In the genomic region with DNA sequence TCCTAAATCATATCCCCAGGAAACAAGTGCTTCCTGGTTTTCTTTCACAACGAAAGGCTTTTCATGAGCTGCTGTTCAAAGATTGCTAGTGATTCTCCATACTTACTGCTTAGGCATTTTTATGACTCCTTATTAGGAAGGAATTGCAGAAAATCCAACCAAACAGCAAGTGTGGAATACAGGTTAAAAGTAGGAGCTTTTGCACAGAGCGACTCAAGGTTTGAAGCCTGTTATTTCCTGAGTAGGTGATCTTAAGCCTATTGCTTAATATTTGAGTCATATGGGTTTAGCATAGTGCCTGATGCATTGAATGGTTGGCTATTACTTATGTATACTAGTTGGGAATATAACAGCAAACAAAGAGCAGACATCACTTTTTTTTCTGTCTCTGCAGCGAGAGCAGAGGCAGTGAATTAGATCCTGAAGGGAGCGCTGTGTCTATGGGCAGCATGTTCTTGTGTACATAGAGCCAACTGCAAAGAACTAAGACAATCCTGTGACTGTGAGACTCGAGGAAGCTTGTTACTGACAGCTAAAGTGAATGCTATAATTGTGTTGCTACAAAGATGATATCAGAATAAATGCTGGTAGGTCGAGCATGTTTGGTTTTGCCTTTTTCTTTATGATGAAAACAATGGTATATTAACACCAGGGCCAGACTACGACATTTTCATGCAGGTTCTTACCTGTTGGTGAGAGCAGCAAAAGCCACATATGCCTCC, we compare ENCODE assay signal across 1 cellular context.
TF ChIP-seq lines count a peak whose summit lies in the region.

No MANE protein-coding gene starts in this region.

TF ChIP-seq in HepG2, 621 proteins besides CTCF, POLR2A, EP300 and RAD21 (continued from another document and continues in another):
- TF ChIP-seq, protein P1, sequence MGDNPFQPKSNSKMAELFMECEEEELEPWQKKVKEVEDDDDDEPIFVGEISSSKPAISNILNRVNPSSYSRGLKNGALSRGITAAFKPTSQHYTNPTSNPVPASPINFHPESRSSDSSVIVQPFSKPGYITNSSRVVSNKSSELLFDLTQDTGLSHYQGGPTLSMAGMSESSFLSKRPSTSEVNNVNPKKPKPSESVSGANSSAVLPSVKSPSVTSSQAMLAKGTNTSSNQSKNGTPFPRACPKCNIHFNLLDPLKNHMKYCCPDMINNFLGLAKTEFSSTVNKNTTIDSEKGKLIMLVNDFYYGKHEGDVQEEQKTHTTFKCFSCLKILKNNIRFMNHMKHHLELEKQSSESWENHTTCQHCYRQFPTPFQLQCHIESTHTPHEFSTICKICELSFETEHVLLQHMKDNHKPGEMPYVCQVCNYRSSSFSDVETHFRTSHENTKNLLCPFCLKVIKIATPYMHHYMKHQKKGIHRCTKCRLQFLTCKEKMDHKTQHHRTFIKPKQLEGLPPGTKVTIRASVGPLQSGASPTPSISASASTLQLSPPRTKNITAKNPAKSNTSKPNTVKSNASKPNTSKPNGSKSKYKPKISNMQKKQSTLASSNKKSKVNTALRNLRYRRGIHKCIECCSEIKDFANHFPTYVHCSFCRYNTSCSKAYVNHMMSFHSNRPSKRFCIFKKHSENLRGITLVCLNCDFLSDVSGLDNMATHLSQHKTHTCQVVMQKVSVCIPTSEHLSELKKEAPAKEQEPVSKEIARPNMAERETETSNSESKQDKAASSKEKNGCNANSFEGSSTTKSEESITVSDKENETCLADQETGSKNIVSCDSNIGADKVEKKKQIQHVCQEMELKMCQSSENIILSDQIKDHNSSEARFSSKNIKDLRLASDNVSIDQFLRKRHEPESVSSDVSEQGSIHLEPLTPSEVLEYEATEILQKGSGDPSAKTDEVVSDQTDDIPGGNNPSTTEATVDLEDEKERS (CRISPR knock-in tag; IDR thresholded peaks at IDR 0.05), result no peak
- TF ChIP-seq SPEN (CRISPR knock-in tag; IDR thresholded peaks at IDR 0.05; ENCODE audit: low read depth) (no peak), SMC3 (IDR thresholded peaks at IDR 0.05; ENCODE audit: low read length) (peak; percentile 20; the same call in 1 of the 2 replicates), FOXK1 (CRISPR knock-in tag; IDR thresholded peaks at IDR 0.05; ENCODE audit: borderline replicate concordance, low read depth) (no peak), PRMT3 (CRISPR knock-in tag; IDR thresholded peaks at IDR 0.05; ENCODE audit: borderline replicate concordance, low read depth) (no peak), KAT2B (IDR thresholded peaks at IDR 0.05; ENCODE audit: borderline replicate concordance, low read depth, low read length) (no peak), ZNF577 (CRISPR knock-in tag; IDR thresholded peaks at IDR 0.05; ENCODE audit: borderline replicate concordance, low read depth) (no peak), ZFP36 (IDR thresholded peaks at IDR 0.05; ENCODE audit: borderline replicate concordance, low read depth, low read length, partially characterized antibody) (no peak), ZNF781 (CRISPR knock-in tag; IDR thresholded peaks at IDR 0.05; ENCODE audit: borderline replicate concordance, not compliant biosample characterization) (no peak), SP2 (CRISPR knock-in tag; IDR thresholded peaks at IDR 0.05) (no peak), ZNF672 (CRISPR knock-in tag; IDR thresholded peaks at IDR 0.05) (no peak), ZNF629 (CRISPR knock-in tag; conservative IDR thresholded peaks at IDR 0.05) (no peak), ZNF317 (CRISPR knock-in tag; IDR thresholded peaks at IDR 0.05) (0 out of 2 replicates have a peak, but pooled peaks have one; percentile 24), HDAC1 (CRISPR knock-in tag; IDR thresholded peaks at IDR 0.05) (no peak), ZNF510 (CRISPR knock-in tag; IDR thresholded peaks at IDR 0.05; ENCODE audit: low read depth) (no peak), IRX3 (CRISPR knock-in tag; IDR thresholded peaks at IDR 0.05; ENCODE audit: borderline replicate concordance, low read depth) (no peak), HNRNPLL (IDR thresholded peaks at IDR 0.05; ENCODE audit: low read depth, low read length, poor library complexity, severe bottlenecking) (no peak), MAFF (IDR thresholded peaks at IDR 0.05; ENCODE audit: low read depth, low read length) (no peak), ZNF737 (CRISPR knock-in tag; IDR thresholded peaks at IDR 0.05; ENCODE audit: borderline replicate concordance) (no peak), POLR2AphosphoS2 (IDR thresholded peaks at IDR 0.05; ENCODE audit: low read depth, low read length) (peak; percentile 85), SRSF1 (optimal IDR thresholded peaks at IDR 0.05; ENCODE audit: low read depth, low read length) (no peak), AHR (CRISPR knock-in tag; IDR thresholded peaks at IDR 0.05) (no peak), JUND (CRISPR knock-in tag; IDR thresholded peaks at IDR 0.05) (no peak), ZSCAN29 (CRISPR knock-in tag; conservative IDR thresholded peaks at IDR 0.05) (no peak), ZSCAN30 (CRISPR knock-in tag; IDR thresholded peaks at IDR 0.05) (no peak), RARG (CRISPR knock-in tag; IDR thresholded peaks at IDR 0.05; ENCODE audit: low read depth) (no peak), ZNF670 (CRISPR knock-in tag; IDR thresholded peaks at IDR 0.05; ENCODE audit: borderline replicate concordance) (no peak), MIER3 (CRISPR knock-in tag; IDR thresholded peaks at IDR 0.05; ENCODE audit: borderline replicate concordance) (peak; percentile 16; the same call in 1 of the 2 replicates), BCL6 (CRISPR knock-in tag; IDR thresholded peaks at IDR 0.05) (peak; percentile 57), ELF1 (CRISPR knock-in tag; IDR thresholded peaks at IDR 0.05) (no peak), FOSL2 (CRISPR knock-in tag; IDR thresholded peaks at IDR 0.05) (0 out of 2 replicates have a peak, but pooled peaks have one; percentile 11), ZNF7 (CRISPR knock-in tag; IDR thresholded peaks at IDR 0.05) (no peak), SALL1 (CRISPR knock-in tag; IDR thresholded peaks at IDR 0.05) (no peak; the same call in 1 of the 2 replicates), RARA (CRISPR knock-in tag; IDR thresholded peaks at IDR 0.05) (no peak), ZNF431 (CRISPR knock-in tag; IDR thresholded peaks at IDR 0.05; ENCODE audit: borderline replicate concordance, low read depth) (no peak), ONECUT2 (CRISPR knock-in tag; IDR thresholded peaks at IDR 0.05) (no peak)
- TF ChIP-seq, protein P2, sequence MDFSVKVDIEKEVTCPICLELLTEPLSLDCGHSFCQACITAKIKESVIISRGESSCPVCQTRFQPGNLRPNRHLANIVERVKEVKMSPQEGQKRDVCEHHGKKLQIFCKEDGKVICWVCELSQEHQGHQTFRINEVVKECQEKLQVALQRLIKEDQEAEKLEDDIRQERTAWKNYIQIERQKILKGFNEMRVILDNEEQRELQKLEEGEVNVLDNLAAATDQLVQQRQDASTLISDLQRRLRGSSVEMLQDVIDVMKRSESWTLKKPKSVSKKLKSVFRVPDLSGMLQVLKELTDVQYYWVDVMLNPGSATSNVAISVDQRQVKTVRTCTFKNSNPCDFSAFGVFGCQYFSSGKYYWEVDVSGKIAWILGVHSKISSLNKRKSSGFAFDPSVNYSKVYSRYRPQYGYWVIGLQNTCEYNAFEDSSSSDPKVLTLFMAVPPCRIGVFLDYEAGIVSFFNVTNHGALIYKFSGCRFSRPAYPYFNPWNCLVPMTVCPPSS (IDR thresholded peaks at IDR 0.05), result no peak
- TF ChIP-seq, protein P3, sequence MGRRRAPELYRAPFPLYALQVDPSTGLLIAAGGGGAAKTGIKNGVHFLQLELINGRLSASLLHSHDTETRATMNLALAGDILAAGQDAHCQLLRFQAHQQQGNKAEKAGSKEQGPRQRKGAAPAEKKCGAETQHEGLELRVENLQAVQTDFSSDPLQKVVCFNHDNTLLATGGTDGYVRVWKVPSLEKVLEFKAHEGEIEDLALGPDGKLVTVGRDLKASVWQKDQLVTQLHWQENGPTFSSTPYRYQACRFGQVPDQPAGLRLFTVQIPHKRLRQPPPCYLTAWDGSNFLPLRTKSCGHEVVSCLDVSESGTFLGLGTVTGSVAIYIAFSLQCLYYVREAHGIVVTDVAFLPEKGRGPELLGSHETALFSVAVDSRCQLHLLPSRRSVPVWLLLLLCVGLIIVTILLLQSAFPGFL (CRISPR knock-in tag; IDR thresholded peaks at IDR 0.05), result no peak
- TF ChIP-seq, protein P4, sequence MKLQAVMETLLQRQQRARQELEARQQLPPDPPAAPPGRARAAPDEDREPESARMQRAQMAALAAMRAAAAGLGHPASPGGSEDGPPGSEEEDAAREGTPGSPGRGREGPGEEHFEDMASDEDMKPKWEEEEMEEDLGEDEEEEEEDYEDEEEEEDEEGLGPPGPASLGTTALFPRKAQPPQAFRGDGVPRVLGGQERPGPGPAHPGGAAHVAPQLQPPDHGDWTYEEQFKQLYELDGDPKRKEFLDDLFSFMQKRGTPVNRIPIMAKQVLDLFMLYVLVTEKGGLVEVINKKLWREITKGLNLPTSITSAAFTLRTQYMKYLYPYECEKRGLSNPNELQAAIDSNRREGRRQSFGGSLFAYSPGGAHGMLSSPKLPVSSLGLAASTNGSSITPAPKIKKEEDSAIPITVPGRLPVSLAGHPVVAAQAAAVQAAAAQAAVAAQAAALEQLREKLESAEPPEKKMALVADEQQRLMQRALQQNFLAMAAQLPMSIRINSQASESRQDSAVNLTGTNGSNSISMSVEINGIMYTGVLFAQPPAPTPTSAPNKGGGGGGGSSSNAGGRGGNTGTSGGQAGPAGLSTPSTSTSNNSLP (IDR thresholded peaks at IDR 0.05; ENCODE audit: low read depth, low read length), result peak; percentile 20; the same call in 1 of the 2 replicates
- TF ChIP-seq, protein P5, sequence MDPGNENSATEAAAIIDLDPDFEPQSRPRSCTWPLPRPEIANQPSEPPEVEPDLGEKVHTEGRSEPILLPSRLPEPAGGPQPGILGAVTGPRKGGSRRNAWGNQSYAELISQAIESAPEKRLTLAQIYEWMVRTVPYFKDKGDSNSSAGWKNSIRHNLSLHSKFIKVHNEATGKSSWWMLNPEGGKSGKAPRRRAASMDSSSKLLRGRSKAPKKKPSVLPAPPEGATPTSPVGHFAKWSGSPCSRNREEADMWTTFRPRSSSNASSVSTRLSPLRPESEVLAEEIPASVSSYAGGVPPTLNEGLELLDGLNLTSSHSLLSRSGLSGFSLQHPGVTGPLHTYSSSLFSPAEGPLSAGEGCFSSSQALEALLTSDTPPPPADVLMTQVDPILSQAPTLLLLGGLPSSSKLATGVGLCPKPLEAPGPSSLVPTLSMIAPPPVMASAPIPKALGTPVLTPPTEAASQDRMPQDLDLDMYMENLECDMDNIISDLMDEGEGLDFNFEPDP (CRISPR knock-in tag; conservative IDR thresholded peaks at IDR 0.05), result no peak
- TF ChIP-seq, protein P6, sequence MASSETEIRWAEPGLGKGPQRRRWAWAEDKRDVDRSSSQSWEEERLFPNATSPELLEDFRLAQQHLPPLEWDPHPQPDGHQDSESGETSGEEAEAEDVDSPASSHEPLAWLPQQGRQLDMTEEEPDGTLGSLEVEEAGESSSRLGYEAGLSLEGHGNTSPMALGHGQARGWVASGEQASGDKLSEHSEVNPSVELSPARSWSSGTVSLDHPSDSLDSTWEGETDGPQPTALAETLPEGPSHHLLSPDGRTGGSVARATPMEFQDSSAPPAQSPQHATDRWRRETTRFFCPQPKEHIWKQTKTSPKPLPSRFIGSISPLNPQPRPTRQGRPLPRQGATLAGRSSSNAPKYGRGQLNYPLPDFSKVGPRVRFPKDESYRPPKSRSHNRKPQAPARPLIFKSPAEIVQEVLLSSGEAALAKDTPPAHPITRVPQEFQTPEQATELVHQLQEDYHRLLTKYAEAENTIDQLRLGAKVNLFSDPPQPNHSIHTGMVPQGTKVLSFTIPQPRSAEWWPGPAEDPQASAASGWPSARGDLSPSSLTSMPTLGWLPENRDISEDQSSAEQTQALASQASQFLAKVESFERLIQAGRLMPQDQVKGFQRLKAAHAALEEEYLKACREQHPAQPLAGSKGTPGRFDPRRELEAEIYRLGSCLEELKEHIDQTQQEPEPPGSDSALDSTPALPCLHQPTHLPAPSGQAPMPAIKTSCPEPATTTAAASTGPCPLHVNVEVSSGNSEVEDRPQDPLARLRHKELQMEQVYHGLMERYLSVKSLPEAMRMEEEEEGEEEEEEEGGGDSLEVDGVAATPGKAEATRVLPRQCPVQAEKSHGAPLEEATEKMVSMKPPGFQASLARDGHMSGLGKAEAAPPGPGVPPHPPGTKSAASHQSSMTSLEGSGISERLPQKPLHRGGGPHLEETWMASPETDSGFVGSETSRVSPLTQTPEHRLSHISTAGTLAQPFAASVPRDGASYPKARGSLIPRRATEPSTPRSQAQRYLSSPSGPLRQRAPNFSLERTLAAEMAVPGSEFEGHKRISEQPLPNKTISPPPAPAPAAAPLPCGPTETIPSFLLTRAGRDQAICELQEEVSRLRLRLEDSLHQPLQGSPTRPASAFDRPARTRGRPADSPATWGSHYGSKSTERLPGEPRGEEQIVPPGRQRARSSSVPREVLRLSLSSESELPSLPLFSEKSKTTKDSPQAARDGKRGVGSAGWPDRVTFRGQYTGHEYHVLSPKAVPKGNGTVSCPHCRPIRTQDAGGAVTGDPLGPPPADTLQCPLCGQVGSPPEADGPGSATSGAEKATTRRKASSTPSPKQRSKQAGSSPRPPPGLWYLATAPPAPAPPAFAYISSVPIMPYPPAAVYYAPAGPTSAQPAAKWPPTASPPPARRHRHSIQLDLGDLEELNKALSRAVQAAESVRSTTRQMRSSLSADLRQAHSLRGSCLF (CRISPR knock-in tag; IDR thresholded peaks at IDR 0.05; ENCODE audit: borderline replicate concordance), result no peak
- TF ChIP-seq, protein P7, sequence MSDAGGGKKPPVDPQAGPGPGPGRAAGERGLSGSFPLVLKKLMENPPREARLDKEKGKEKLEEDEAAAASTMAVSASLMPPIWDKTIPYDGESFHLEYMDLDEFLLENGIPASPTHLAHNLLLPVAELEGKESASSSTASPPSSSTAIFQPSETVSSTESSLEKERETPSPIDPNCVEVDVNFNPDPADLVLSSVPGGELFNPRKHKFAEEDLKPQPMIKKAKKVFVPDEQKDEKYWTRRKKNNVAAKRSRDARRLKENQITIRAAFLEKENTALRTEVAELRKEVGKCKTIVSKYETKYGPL (CRISPR knock-in tag; IDR thresholded peaks at IDR 0.05), result no peak
- TF ChIP-seq, protein P8, sequence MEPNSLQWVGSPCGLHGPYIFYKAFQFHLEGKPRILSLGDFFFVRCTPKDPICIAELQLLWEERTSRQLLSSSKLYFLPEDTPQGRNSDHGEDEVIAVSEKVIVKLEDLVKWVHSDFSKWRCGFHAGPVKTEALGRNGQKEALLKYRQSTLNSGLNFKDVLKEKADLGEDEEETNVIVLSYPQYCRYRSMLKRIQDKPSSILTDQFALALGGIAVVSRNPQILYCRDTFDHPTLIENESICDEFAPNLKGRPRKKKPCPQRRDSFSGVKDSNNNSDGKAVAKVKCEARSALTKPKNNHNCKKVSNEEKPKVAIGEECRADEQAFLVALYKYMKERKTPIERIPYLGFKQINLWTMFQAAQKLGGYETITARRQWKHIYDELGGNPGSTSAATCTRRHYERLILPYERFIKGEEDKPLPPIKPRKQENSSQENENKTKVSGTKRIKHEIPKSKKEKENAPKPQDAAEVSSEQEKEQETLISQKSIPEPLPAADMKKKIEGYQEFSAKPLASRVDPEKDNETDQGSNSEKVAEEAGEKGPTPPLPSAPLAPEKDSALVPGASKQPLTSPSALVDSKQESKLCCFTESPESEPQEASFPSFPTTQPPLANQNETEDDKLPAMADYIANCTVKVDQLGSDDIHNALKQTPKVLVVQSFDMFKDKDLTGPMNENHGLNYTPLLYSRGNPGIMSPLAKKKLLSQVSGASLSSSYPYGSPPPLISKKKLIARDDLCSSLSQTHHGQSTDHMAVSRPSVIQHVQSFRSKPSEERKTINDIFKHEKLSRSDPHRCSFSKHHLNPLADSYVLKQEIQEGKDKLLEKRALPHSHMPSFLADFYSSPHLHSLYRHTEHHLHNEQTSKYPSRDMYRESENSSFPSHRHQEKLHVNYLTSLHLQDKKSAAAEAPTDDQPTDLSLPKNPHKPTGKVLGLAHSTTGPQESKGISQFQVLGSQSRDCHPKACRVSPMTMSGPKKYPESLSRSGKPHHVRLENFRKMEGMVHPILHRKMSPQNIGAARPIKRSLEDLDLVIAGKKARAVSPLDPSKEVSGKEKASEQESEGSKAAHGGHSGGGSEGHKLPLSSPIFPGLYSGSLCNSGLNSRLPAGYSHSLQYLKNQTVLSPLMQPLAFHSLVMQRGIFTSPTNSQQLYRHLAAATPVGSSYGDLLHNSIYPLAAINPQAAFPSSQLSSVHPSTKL (CRISPR knock-in tag; IDR thresholded peaks at IDR 0.05), result peak; percentile 10; the same call in 1 of the 2 replicates
